12 cellular contexts compared by ENCODE assay signal in genomic region chr9:110994771-110995241, GRCh38. TPM values are rescaled to one million over a fixed set of nuclear protein-coding genes. Genes with fewer than 3 reads are reported as not detected.
DNase-seq lines count a peak whose midpoint lies in the region; ATAC-seq and TF ChIP-seq lines count a peak whose summit lies in the region.
"Had no signal": no experiment of that assay in that cellular context is flagged by ENCODE, and none has a peak within 500 bp of the region (broad histone marks: within the 10 kb centered on the region; RNA-seq: fewer than 3 reads in every experiment).

No MANE protein-coding gene starts in this region.

- peaks cover 1% of the 10 kb centered on the region for H3K36me3 Mint-ChIP-seq in progenitor cell of endocrine pancreas (ENCODE audit: insufficient read depth)

- H3K4me3 ChIP-seq in fibroblast of villous mesenchyme (ENCODE audit: low read depth, low read length) = no peak overlapping the region

- no peak overlapping the region for H3K27ac Mint-ChIP-seq in progenitor cell of endocrine pancreas
- H3K27ac Mint-ChIP-seq: activated T-helper 2 cell treated with anti-CD3 and anti-CD28 coated beads, Interferon-gamma antibody, Interleukin-2, Interleukin-4, amounts not matched to agents 10 μg/mL and 5 μg/mL and 100 μg/mL, durations not matched to agents 14 hours and 24 hours and 36 hours; dendritic cell treated with granulocyte-macrophage colony-stimulating factor and Interleukin-4, amounts not matched to agents 40 ng/mL and 50 ng/mL, for 4 days had no signal

- H3K4me3 Mint-ChIP-seq in progenitor cell of endocrine pancreas (ENCODE audit: low read depth) = no peak overlapping the region
- H3K4me3 Mint-ChIP-seq: dendritic cell treated with granulocyte-macrophage colony-stimulating factor and Interleukin-4, amounts not matched to agents 40 ng/mL and 50 ng/mL, for 4 days had no signal

- no peak for TF ChIP-seq CTCF in fibroblast of villous mesenchyme (IDR thresholded peaks at IDR 0.05; ENCODE audit: insufficient read depth, low read depth, low read length)
- TF ChIP-seq CTCF in progenitor cell of endocrine pancreas (IDR thresholded peaks at IDR 0.05; ENCODE audit: unreplicated experiment) = no peak

- peaks cover 2% of the 10 kb centered on the region for H3K9me3 Mint-ChIP-seq in progenitor cell of endocrine pancreas (ENCODE audit: low read depth)
- H3K9me3 Mint-ChIP-seq: activated T-helper 2 cell treated with anti-CD3 and anti-CD28 coated beads, Interferon-gamma antibody, Interleukin-2, Interleukin-4, amounts not matched to agents 10 μg/mL and 5 μg/mL and 100 μg/mL, durations not matched to agents 14 hours and 24 hours and 36 hours; dendritic cell treated with granulocyte-macrophage colony-stimulating factor and Interleukin-4, amounts not matched to agents 40 ng/mL and 50 ng/mL, for 4 days had no signal

- H3K27me3 Mint-ChIP-seq in progenitor cell of endocrine pancreas = no peaks in the 10 kb centered on the region

- H3K4me1 Mint-ChIP-seq in progenitor cell of endocrine pancreas (ENCODE audit: low read depth) = peaks cover 13% of the 10 kb centered on the region

- H3K27ac ChIP-seq in temporal lobe (ENCODE audit: low read depth, low read length) = peak overlapping the region; percentile 68
- H3K27ac ChIP-seq: HL-60, VCaP had no signal

- DNase-seq in RPMI7951 (ENCODE audit: low read depth) (peak; percentile 90), fibroblast of villous mesenchyme (ENCODE audit: low read depth) (peak; percentile 77), progenitor cell of endocrine pancreas (ENCODE audit: low spot score, unreplicated experiment) (no peak)

- ATAC-seq in GM19351 (IDR thresholded peaks at IDR 0.05; ENCODE audit: unreplicated experiment) (peak; percentile 61), GM19397 (IDR thresholded peaks at IDR 0.05; ENCODE audit: unreplicated experiment) (no peak), HG02981 (IDR thresholded peaks at IDR 0.05; ENCODE audit: unreplicated experiment) (no peak)

RNA-seq across cellular contexts. Expression of gene LPAR1, which starts 43.5 kb away (rescaled TPM):
- total RNA-seq in RPMI7951 (2014; rRNA removed; shearing (Covaris generic)) = 69.0 and 74.6 TPM in 2 replicates
- total RNA-seq in fibroblast of villous mesenchyme = 54.4 and 108 TPM in 2 replicates
- total RNA-seq in temporal lobe = 13.0 TPM
- total RNA-seq in progenitor cell of endocrine pancreas = 16.2 and 17.4 TPM in 2 replicates
- total RNA-seq: activated T-helper 2 cell treated with anti-CD3 and anti-CD28 coated beads, Interferon-gamma antibody, Interleukin-2, Interleukin-4, amounts not matched to agents 10 μg/mL and 5 μg/mL and 100 μg/mL, durations not matched to agents 14 hours and 24 hours and 36 hours; OCI-LY7 had no signal
